ENCODE assay signal across 1 cellular context in the genomic region with DNA sequence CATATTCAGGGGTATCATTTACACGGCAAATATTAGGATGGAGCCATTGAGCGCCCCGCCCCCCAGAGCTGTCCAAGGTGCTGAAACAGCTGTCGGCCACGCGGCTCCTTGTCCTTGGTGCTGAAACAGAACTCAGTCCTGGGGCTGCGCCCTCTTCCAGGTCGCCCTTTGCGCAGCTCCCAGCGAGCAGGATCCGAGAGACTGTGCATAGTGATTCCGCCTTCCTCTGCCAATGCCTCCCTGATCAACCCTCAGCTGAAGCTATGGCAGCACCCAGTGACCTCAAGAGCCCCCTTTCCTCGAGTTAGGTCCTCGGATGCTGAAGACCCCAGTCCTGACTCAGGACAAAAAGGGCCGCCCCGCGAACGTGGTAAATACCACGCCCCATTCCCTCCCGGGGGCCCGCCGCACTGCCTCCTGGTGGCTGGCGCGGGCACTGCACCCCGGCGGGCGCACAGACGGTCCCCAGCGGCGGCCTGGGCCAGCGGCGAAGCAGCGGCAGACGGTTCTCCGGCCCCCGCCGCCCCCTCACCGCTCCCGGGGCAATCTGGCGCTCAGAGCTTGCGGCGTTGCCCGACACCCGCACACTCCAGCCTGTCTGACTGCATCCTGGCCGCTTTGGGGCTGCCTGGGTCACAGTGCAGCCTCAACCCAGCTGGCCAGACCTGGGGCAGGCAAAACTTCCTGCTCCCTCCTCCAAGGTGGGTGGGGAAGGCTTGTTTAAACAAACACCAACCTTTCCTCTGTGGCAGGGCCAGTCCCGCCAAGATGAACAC.
TF ChIP-seq lines count a peak whose summit lies in the region.

No MANE protein-coding gene starts in this region.

TF ChIP-seq in HepG2, 621 proteins besides CTCF, POLR2A, EP300 and RAD21 (continued from another document and continues in another):
- TF ChIP-seq, protein P1, sequence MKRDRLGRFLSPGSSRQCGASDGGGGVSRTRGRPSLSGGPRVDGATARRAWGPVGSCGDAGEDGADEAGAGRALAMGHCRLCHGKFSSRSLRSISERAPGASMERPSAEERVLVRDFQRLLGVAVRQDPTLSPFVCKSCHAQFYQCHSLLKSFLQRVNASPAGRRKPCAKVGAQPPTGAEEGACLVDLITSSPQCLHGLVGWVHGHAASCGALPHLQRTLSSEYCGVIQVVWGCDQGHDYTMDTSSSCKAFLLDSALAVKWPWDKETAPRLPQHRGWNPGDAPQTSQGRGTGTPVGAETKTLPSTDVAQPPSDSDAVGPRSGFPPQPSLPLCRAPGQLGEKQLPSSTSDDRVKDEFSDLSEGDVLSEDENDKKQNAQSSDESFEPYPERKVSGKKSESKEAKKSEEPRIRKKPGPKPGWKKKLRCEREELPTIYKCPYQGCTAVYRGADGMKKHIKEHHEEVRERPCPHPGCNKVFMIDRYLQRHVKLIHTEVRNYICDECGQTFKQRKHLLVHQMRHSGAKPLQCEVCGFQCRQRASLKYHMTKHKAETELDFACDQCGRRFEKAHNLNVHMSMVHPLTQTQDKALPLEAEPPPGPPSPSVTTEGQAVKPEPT (CRISPR knock-in tag; IDR thresholded peaks at IDR 0.05; ENCODE audit: low read depth), result peak; percentile 99
- TF ChIP-seq, protein P2, sequence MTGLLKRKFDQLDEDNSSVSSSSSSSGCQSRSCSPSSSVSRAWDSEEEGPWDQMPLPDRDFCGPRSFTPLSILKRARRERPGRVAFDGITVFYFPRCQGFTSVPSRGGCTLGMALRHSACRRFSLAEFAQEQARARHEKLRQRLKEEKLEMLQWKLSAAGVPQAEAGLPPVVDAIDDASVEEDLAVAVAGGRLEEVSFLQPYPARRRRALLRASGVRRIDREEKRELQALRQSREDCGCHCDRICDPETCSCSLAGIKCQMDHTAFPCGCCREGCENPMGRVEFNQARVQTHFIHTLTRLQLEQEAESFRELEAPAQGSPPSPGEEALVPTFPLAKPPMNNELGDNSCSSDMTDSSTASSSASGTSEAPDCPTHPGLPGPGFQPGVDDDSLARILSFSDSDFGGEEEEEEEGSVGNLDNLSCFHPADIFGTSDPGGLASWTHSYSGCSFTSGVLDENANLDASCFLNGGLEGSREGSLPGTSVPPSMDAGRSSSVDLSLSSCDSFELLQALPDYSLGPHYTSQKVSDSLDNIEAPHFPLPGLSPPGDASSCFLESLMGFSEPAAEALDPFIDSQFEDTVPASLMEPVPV (CRISPR knock-in tag; IDR thresholded peaks at IDR 0.05), result peak; percentile 100
- TF ChIP-seq, protein P3, sequence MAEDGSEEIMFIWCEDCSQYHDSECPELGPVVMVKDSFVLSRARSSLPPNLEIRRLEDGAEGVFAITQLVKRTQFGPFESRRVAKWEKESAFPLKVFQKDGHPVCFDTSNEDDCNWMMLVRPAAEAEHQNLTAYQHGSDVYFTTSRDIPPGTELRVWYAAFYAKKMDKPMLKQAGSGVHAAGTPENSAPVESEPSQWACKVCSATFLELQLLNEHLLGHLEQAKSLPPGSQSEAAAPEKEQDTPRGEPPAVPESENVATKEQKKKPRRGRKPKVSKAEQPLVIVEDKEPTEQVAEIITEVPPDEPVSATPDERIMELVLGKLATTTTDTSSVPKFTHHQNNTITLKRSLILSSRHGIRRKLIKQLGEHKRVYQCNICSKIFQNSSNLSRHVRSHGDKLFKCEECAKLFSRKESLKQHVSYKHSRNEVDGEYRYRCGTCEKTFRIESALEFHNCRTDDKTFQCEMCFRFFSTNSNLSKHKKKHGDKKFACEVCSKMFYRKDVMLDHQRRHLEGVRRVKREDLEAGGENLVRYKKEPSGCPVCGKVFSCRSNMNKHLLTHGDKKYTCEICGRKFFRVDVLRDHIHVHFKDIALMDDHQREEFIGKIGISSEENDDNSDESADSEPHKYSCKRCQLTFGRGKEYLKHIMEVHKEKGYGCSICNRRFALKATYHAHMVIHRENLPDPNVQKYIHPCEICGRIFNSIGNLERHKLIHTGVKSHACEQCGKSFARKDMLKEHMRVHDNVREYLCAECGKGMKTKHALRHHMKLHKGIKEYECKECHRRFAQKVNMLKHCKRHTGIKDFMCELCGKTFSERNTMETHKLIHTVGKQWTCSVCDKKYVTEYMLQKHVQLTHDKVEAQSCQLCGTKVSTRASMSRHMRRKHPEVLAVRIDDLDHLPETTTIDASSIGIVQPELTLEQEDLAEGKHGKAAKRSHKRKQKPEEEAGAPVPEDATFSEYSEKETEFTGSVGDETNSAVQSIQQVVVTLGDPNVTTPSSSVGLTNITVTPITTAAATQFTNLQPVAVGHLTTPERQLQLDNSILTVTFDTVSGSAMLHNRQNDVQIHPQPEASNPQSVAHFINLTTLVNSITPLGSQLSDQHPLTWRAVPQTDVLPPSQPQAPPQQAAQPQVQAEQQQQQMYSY (CRISPR knock-in tag; IDR thresholded peaks at IDR 0.05), result peak; percentile 93
- peak; percentile 100 for TF ChIP-seq PAWR (CRISPR knock-in tag; IDR thresholded peaks at IDR 0.05; ENCODE audit: borderline replicate concordance)
- peak; percentile 100 for TF ChIP-seq ZNF350 (CRISPR knock-in tag; IDR thresholded peaks at IDR 0.05; ENCODE audit: borderline replicate concordance, low read depth)
- peak; percentile 100 for TF ChIP-seq ZNF501 (CRISPR knock-in tag; IDR thresholded peaks at IDR 0.05)
- TF ChIP-seq ZNF780A (CRISPR knock-in tag; IDR thresholded peaks at IDR 0.05), result peak; percentile 100
- peak; percentile 100 for TF ChIP-seq SAFB2 (CRISPR knock-in tag; IDR thresholded peaks at IDR 0.05; ENCODE audit: borderline replicate concordance, low read depth)
- peak; percentile 99 for TF ChIP-seq SNAPC2 (CRISPR knock-in tag; IDR thresholded peaks at IDR 0.05)
- peak; percentile 40; the same call in 1 of the 2 replicates for TF ChIP-seq POGZ (CRISPR knock-in tag; IDR thresholded peaks at IDR 0.05)
- TF ChIP-seq ZFY (CRISPR knock-in tag; IDR thresholded peaks at IDR 0.05), result peak; percentile 89
- peak; percentile 100 for TF ChIP-seq KLF12 (CRISPR knock-in tag; IDR thresholded peaks at IDR 0.05; ENCODE audit: borderline replicate concordance)
- TF ChIP-seq CREB3 (CRISPR knock-in tag; IDR thresholded peaks at IDR 0.05), result peak; percentile 100
- peak; percentile 100 for TF ChIP-seq TSC22D2 (CRISPR knock-in tag; IDR thresholded peaks at IDR 0.05; ENCODE audit: borderline replicate concordance)
- TF ChIP-seq ZNF207 (IDR thresholded peaks at IDR 0.05; ENCODE audit: borderline replicate concordance), result no peak
- TF ChIP-seq HES4 (CRISPR knock-in tag; IDR thresholded peaks at IDR 0.05; ENCODE audit: borderline replicate concordance), result peak; percentile 100
- peak; percentile 59 for TF ChIP-seq HNF4A (CRISPR knock-in tag; IDR thresholded peaks at IDR 0.05)
- peak; percentile 100 for TF ChIP-seq GLI4 (CRISPR knock-in tag; IDR thresholded peaks at IDR 0.05; ENCODE audit: borderline replicate concordance)
- peak; percentile 100 for TF ChIP-seq ZNF878 (CRISPR knock-in tag; IDR thresholded peaks at IDR 0.05)
- peak; percentile 100 for TF ChIP-seq ZFP36L1 (CRISPR knock-in tag; IDR thresholded peaks at IDR 0.05)
- TF ChIP-seq ZNF407 (CRISPR knock-in tag; IDR thresholded peaks at IDR 0.05; ENCODE audit: not compliant biosample characterization), result peak; percentile 100
- no peak for TF ChIP-seq RNF2 (conservative IDR thresholded peaks at IDR 0.05; ENCODE audit: low read depth)
- TF ChIP-seq RELA (CRISPR knock-in tag; IDR thresholded peaks at IDR 0.05), result peak; percentile 99
- peak; percentile 99 for TF ChIP-seq HOXA7 (CRISPR knock-in tag; IDR thresholded peaks at IDR 0.05)
- TF ChIP-seq, protein P4, sequence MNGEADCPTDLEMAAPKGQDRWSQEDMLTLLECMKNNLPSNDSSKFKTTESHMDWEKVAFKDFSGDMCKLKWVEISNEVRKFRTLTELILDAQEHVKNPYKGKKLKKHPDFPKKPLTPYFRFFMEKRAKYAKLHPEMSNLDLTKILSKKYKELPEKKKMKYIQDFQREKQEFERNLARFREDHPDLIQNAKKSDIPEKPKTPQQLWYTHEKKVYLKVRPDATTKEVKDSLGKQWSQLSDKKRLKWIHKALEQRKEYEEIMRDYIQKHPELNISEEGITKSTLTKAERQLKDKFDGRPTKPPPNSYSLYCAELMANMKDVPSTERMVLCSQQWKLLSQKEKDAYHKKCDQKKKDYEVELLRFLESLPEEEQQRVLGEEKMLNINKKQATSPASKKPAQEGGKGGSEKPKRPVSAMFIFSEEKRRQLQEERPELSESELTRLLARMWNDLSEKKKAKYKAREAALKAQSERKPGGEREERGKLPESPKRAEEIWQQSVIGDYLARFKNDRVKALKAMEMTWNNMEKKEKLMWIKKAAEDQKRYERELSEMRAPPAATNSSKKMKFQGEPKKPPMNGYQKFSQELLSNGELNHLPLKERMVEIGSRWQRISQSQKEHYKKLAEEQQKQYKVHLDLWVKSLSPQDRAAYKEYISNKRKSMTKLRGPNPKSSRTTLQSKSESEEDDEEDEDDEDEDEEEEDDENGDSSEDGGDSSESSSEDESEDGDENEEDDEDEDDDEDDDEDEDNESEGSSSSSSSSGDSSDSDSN (CRISPR knock-in tag; IDR thresholded peaks at IDR 0.05), result peak; percentile 79
- TF ChIP-seq KDM3A (CRISPR knock-in tag; IDR thresholded peaks at IDR 0.05; ENCODE audit: low read depth), result peak; percentile 99; the same call in 1 of the 2 replicates
- TF ChIP-seq ZSCAN12 (CRISPR knock-in tag; IDR thresholded peaks at IDR 0.05), result peak; percentile 100
- TF ChIP-seq HNF4G (IDR thresholded peaks at IDR 0.05; ENCODE audit: borderline replicate concordance, low read depth, low read length), result 0 out of 2 replicates have a peak, but pooled peaks have one; percentile 19
- TF ChIP-seq HNF4G (CRISPR knock-in tag; IDR thresholded peaks at IDR 0.05; ENCODE audit: borderline replicate concordance, low read depth), result peak; percentile 98
- TF ChIP-seq SMYD3 (CRISPR knock-in tag; IDR thresholded peaks at IDR 0.05), result peak; percentile 100
- TF ChIP-seq KDM2A (CRISPR knock-in tag; IDR thresholded peaks at IDR 0.05; ENCODE audit: borderline replicate concordance, low read depth), result peak; percentile 100
- peak; percentile 100 for TF ChIP-seq CC2D1A (CRISPR knock-in tag; IDR thresholded peaks at IDR 0.05)
- TF ChIP-seq SSRP1 (CRISPR knock-in tag; IDR thresholded peaks at IDR 0.05), result peak; percentile 96
- TF ChIP-seq ZNF768 (CRISPR knock-in tag; IDR thresholded peaks at IDR 0.05), result peak; percentile 92
- TF ChIP-seq, protein P5, sequence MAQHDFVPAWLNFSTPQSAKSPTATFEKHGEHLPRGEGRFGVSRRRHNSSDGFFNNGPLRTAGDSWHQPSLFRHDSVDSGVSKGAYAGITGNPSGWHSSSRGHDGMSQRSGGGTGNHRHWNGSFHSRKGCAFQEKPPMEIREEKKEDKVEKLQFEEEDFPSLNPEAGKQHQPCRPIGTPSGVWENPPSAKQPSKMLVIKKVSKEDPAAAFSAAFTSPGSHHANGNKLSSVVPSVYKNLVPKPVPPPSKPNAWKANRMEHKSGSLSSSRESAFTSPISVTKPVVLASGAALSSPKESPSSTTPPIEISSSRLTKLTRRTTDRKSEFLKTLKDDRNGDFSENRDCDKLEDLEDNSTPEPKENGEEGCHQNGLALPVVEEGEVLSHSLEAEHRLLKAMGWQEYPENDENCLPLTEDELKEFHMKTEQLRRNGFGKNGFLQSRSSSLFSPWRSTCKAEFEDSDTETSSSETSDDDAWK (CRISPR knock-in tag; IDR thresholded peaks at IDR 0.05), result no peak
- peak; percentile 97 for TF ChIP-seq GFI1 (CRISPR knock-in tag; IDR thresholded peaks at IDR 0.05; ENCODE audit: borderline replicate concordance)
